In the genomic region with DNA sequence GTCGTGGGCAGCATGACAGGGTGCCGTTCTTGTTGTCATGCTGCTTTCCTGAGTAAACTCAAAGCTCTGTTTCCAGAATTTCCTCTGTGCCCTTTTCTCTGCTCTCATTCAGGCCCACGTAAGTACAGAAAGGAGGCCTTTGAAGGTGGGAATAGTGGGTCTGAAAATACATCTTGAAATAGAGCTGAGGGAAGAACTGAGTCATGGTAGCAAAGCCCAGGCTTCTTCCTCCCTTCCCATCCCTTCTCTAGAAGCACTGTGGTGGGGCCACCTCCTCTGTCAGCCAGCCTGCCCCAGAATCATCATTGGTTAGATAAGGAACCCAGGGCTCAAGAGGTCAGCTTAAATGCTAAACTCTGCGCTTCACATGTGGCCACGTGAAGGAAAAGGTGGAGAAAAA, we compare ENCODE assay signal across 17 cellular contexts. TPM values are rescaled to one million over a fixed set of nuclear protein-coding genes. Genes with fewer than 3 reads are reported as not detected.
DNase-seq lines count a peak whose midpoint lies in the region.
"Had no signal": no experiment of that assay in that cellular context is flagged by ENCODE, and none has a peak within 500 bp of the region (broad histone marks: within the 10 kb centered on the region; RNA-seq: fewer than 3 reads in every experiment).

No MANE protein-coding gene starts in this region.

- H3K27me3 Mint-ChIP-seq in activated naive CD4-positive, alpha-beta T cell treated with anti-CD3 and anti-CD28 coated beads, Interleukin-2, amount 50 U/mL, for 24 hours: no peaks in the 10 kb centered on the region
- no peaks in the 10 kb centered on the region for H3K27me3 Mint-ChIP-seq in activated T-helper 2 cell treated with anti-CD3 and anti-CD28 coated beads, Interferon-gamma antibody, Interleukin-2, Interleukin-4, amounts not matched to agents 10 μg/mL and 5 μg/mL and 100 μg/mL, durations not matched to agents 14 hours and 24 hours and 36 hours (ENCODE audit: low read depth)
- H3K27me3 Mint-ChIP-seq: IgD-negative memory B cell had no signal

- H3K4me3 ChIP-seq in mesodermal cell (ENCODE audit: extremely low read depth, insufficient read depth, low read length, poor library complexity, severe bottlenecking): no peak overlapping the region
- H3K4me3 ChIP-seq: body of pancreas, pancreas had no signal

- peaks cover 15% of the 10 kb centered on the region for H3K36me3 ChIP-seq in mesodermal cell (ENCODE audit: control insufficient read depth, insufficient read depth, low read length)
- H3K36me3 ChIP-seq: pancreas had no signal

- 89 to 91% methylated on average over 4 of the region's 5 CpGs for WGBS in mesodermal cell (ENCODE audit: insufficient coverage in 2 of 2), 2 experiments

- no peaks in the 10 kb centered on the region for H3K9me3 Mint-ChIP-seq in activated naive CD4-positive, alpha-beta T cell treated with anti-CD3 and anti-CD28 coated beads, Interleukin-2, amount 50 U/mL, for 24 hours
- H3K9me3 Mint-ChIP-seq in activated T-helper 2 cell treated with anti-CD3 and anti-CD28 coated beads, Interferon-gamma antibody, Interleukin-2, Interleukin-4, amounts not matched to agents 10 μg/mL and 5 μg/mL and 100 μg/mL, durations not matched to agents 14 hours and 24 hours and 36 hours: no peaks in the 10 kb centered on the region
- H3K9me3 Mint-ChIP-seq: IgD-negative memory B cell had no signal

- DNase-seq in activated naive CD4-positive, alpha-beta T cell treated with anti-CD3 and anti-CD28 coated beads, Interleukin-2, amount 50 U/mL, for 16 hours: no peak
- no peak for DNase-seq in activated T-helper 2 cell treated with anti-CD3 and anti-CD28 coated beads, Interferon-gamma antibody, Interleukin-2, Interleukin-4, amounts not matched to agents 10 μg/mL and 5 μg/mL and 100 μg/mL, durations not matched to agents 14 hours and 24 hours and 36 hours (ENCODE audit: low spot score)
- no peak for DNase-seq in KBM-7
- no peak for DNase-seq in MV-4-11 (lab: John Stamatoyannopoulos, UW)
- no peak for DNase-seq in HCEC 1CT
- DNase-seq: activated T-cell treated with anti-CD3 and anti-CD28 coated beads, Interleukin-2, amount 50 U/mL, for 1 hour; effector CD8-positive, alpha-beta T cell; GF-D8; NCI-H1048; SW 1271 had no signal

- H3K4me1 ChIP-seq in mesodermal cell (ENCODE audit: control insufficient read depth, insufficient read depth, low read length, poor library complexity, severe bottlenecking): peaks cover 13% of the 10 kb centered on the region

- no peaks in the 10 kb centered on the region for H3K9me3 ChIP-seq in mesodermal cell (ENCODE audit: control insufficient read depth, low read length)
- H3K9me3 ChIP-seq: body of pancreas, pancreas had no signal

- intact Hi-C loops in activated T-helper 2 cell treated with anti-CD3 and anti-CD28 coated beads, Interferon-gamma antibody, Interleukin-2, Interleukin-4, amounts not matched to agents 10 μg/mL and 5 μg/mL and 100 μg/mL, durations not matched to agents 14 hours and 24 hours and 36 hours (cut with micrococcal nuclease): no loop called here

- H3K36me3 Mint-ChIP-seq in activated naive CD4-positive, alpha-beta T cell treated with anti-CD3 and anti-CD28 coated beads, Interleukin-2, amount 50 U/mL, for 24 hours: no peaks in the 10 kb centered on the region
- H3K36me3 Mint-ChIP-seq in activated T-helper 2 cell treated with anti-CD3 and anti-CD28 coated beads, Interferon-gamma antibody, Interleukin-2, Interleukin-4, amounts not matched to agents 10 μg/mL and 5 μg/mL and 100 μg/mL, durations not matched to agents 14 hours and 24 hours and 36 hours (ENCODE audit: low read depth): peaks cover 14% of the 10 kb centered on the region

- H3K4me3 Mint-ChIP-seq in activated naive CD4-positive, alpha-beta T cell treated with anti-CD3 and anti-CD28 coated beads, Interleukin-2, amount 50 U/mL, for 24 hours: no peak overlapping the region
- no peak overlapping the region for H3K4me3 Mint-ChIP-seq in activated T-helper 2 cell treated with anti-CD3 and anti-CD28 coated beads, Interferon-gamma antibody, Interleukin-2, Interleukin-4, amounts not matched to agents 10 μg/mL and 5 μg/mL and 100 μg/mL, durations not matched to agents 14 hours and 24 hours and 36 hours (ENCODE audit: low read depth)

- H3K27ac ChIP-seq in mesodermal cell (ENCODE audit: low read depth, low read length, severe bottlenecking): peak overlapping the region; percentile 62
- H3K27ac ChIP-seq in temporal lobe (ENCODE audit: low read depth, low read length): peak overlapping the region; percentile 82

- H3K4me1 Mint-ChIP-seq in activated naive CD4-positive, alpha-beta T cell treated with anti-CD3 and anti-CD28 coated beads, Interleukin-2, amount 50 U/mL, for 24 hours: peaks cover 22% of the 10 kb centered on the region
- H3K4me1 Mint-ChIP-seq in activated T-helper 2 cell treated with anti-CD3 and anti-CD28 coated beads, Interferon-gamma antibody, Interleukin-2, Interleukin-4, amounts not matched to agents 10 μg/mL and 5 μg/mL and 100 μg/mL, durations not matched to agents 14 hours and 24 hours and 36 hours (ENCODE audit: low read depth): peaks cover 22% of the 10 kb centered on the region

- in situ Hi-C loops in KBM-7 (cut with MboI; ENCODE audit: low pct_unique_long_range_greater_than_20kb, low sequenced_read_pairs): no loop called here

- H3K27ac Mint-ChIP-seq in activated naive CD4-positive, alpha-beta T cell treated with anti-CD3 and anti-CD28 coated beads, Interleukin-2, amount 50 U/mL, for 24 hours: peak overlapping the region; percentile 55
- peak overlapping the region; percentile 64 for H3K27ac Mint-ChIP-seq in activated T-helper 2 cell treated with anti-CD3 and anti-CD28 coated beads, Interferon-gamma antibody, Interleukin-2, Interleukin-4, amounts not matched to agents 10 μg/mL and 5 μg/mL and 100 μg/mL, durations not matched to agents 14 hours and 24 hours and 36 hours

RNA-seq across cellular contexts. Expression of a gene that starts 9.4 kb away (rescaled TPM):
- total RNA-seq in activated T-helper 2 cell treated with anti-CD3 and anti-CD28 coated beads, Interferon-gamma antibody, Interleukin-2, Interleukin-4, amounts not matched to agents 10 μg/mL and 5 μg/mL and 100 μg/mL, durations not matched to agents 14 hours and 24 hours and 36 hours: 5.6 and 6.0 TPM in 2 replicates
- not detected for polyA plus RNA-seq in mesodermal cell (2013, experiment 1 of 2)
- 0.20 TPM for polyA plus RNA-seq in mesodermal cell (2013, experiment 2 of 2)
- 3.4 TPM for total RNA-seq in temporal lobe
- total RNA-seq: kidney epithelial cell had no signal

RNA-seq across cellular contexts. Expression of a gene that starts 14.4 kb away (rescaled TPM):
- total RNA-seq in activated T-helper 2 cell treated with anti-CD3 and anti-CD28 coated beads, Interferon-gamma antibody, Interleukin-2, Interleukin-4, amounts not matched to agents 10 μg/mL and 5 μg/mL and 100 μg/mL, durations not matched to agents 14 hours and 24 hours and 36 hours: 238 and 243 TPM in 2 replicates
- 12.5 TPM for polyA plus RNA-seq in mesodermal cell (2013, experiment 1 of 2)
- 10.1 TPM for polyA plus RNA-seq in mesodermal cell (2013, experiment 2 of 2)
- total RNA-seq in temporal lobe: 11.3 TPM

RNA-seq across cellular contexts. Expression of a gene that starts 21.7 kb away (rescaled TPM):
- 20.0 and 22.0 TPM in 2 replicates for total RNA-seq in activated T-helper 2 cell treated with anti-CD3 and anti-CD28 coated beads, Interferon-gamma antibody, Interleukin-2, Interleukin-4, amounts not matched to agents 10 μg/mL and 5 μg/mL and 100 μg/mL, durations not matched to agents 14 hours and 24 hours and 36 hours
- 22.5 TPM for polyA plus RNA-seq in mesodermal cell (2013, experiment 1 of 2)
- polyA plus RNA-seq in mesodermal cell (2013, experiment 2 of 2): 16.2 TPM
- 1.2 TPM for total RNA-seq in temporal lobe

RNA-seq across cellular contexts. Expression of a gene that starts 29.2 kb away (rescaled TPM):
- total RNA-seq in activated T-helper 2 cell treated with anti-CD3 and anti-CD28 coated beads, Interferon-gamma antibody, Interleukin-2, Interleukin-4, amounts not matched to agents 10 μg/mL and 5 μg/mL and 100 μg/mL, durations not matched to agents 14 hours and 24 hours and 36 hours: 15.5 and 16.5 TPM in 2 replicates
- polyA plus RNA-seq in mesodermal cell (2013, experiment 1 of 2): 26.2 TPM
- polyA plus RNA-seq in mesodermal cell (2013, experiment 2 of 2): 33.8 TPM
- 5.9 TPM for total RNA-seq in temporal lobe

RNA-seq across cellular contexts. Expression of a gene that starts 37.5 kb away (rescaled TPM):
- total RNA-seq in activated T-helper 2 cell treated with anti-CD3 and anti-CD28 coated beads, Interferon-gamma antibody, Interleukin-2, Interleukin-4, amounts not matched to agents 10 μg/mL and 5 μg/mL and 100 μg/mL, durations not matched to agents 14 hours and 24 hours and 36 hours: not detected in 2 replicates
- polyA plus RNA-seq in mesodermal cell (2013, experiment 1 of 2): 1.00 TPM
- polyA plus RNA-seq in mesodermal cell (2013, experiment 2 of 2): not detected
- not detected for total RNA-seq in temporal lobe
- total RNA-seq: body of pancreas had no signal

Comparison
In these comparisons a context has a peak if more than half of its experiments do, and no peak if none do; other contexts are left out.
1. RNA of a gene that starts 14.4 kb away (total RNA-seq): 238 to 243 TPM in activated T-helper 2 cell treated with anti-CD3 and anti-CD28 coated beads, Interferon-gamma antibody, Interleukin-2, Interleukin-4, amounts not matched to agents 10 μg/mL and 5 μg/mL and 100 μg/mL, durations not matched to agents 14 hours and 24 hours and 36 hours; 11.3 TPM in temporal lobe (single experiment); every median in the first group is over 10 times any median in the second.